15 cellular contexts compared by ENCODE assay signal in the genomic region with DNA sequence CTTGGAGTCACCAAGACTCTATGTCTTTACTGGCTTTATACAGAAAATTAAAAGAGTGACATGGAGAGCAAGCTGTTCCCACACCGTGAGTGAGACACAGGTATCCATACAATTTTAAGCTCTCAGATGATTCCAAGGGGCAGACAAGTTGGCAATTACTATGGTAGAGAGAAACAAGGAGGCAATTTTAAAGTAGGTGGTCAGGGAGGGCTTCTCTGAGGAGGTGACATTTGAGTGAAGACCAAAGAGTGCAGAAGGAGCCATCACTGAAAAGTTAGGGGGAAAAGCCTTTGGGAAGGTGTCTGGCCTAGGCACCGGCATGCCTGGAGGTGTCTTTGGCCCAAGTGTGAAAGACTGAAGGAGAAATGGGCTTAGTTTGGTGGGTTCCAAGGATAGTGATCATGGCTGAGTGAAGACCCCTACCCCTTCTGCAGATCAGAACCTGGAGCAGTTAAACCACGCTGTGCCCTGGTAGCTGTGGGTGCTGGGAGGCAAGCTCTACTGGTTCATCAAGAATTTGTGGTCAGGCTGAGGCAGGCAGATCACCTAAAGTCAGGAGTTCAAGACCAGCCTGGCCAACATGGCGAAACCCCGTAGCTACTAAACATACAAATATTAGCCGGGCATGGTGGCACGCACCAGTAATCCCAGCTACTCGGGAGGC. TPM values are rescaled to one million over a fixed set of nuclear protein-coding genes. Genes with fewer than 3 reads are reported as not detected.
A peak's percentile ranks its signal among the peaks of the same experiment; 100 is the strongest.
DNase-seq lines count a peak whose midpoint lies in the region; ATAC-seq and TF ChIP-seq lines count a peak whose summit lies in the region.
"Had no signal": no experiment of that assay in that cellular context is flagged by ENCODE, and none has a peak within 500 bp of the region (broad histone marks: within the 10 kb centered on the region; RNA-seq: fewer than 3 reads in every experiment).

No MANE protein-coding gene starts in this region.

- no peaks in the 10 kb centered on the region for H3K27me3 ChIP-seq in ACC112 (ENCODE audit: insufficient read depth, low read length)
- H3K27me3 ChIP-seq in CD4-positive, CD25-positive, alpha-beta regulatory T cell (ENCODE audit: control insufficient read depth, insufficient read depth, low read length) = no peaks in the 10 kb centered on the region
- H3K27me3 ChIP-seq in naive thymus-derived CD4-positive, alpha-beta T cell (ENCODE audit: control insufficient read depth in 2 of 2, insufficient read depth in 2 of 2, low read length in 2 of 2) = no peaks in the 10 kb centered on the region

- peaks cover 4% of the 10 kb centered on the region for H3K27me3 Mint-ChIP-seq in CD4-positive, CD25-positive, alpha-beta regulatory T cell
- no peaks in the 10 kb centered on the region for H3K27me3 Mint-ChIP-seq in activated T-helper 17 cell treated with anti-CD3 and anti-CD28 coated beads, Interleukin-2, amount 50 U/mL, for 72 hours
- no peaks in the 10 kb centered on the region for H3K27me3 Mint-ChIP-seq in naive thymus-derived CD4-positive, alpha-beta T cell

- peaks cover 16 to 58% (median 40%) of the 10 kb centered on the region in 4 donors for H3K4me1 Mint-ChIP-seq in CD4-positive, CD25-positive, alpha-beta regulatory T cell
- H3K4me1 Mint-ChIP-seq in activated T-helper 17 cell treated with anti-CD3 and anti-CD28 coated beads, Interleukin-2, amount 50 U/mL, for 72 hours = peaks cover 35% of the 10 kb centered on the region
- peaks cover 39 to 58% (median 46%) of the 10 kb centered on the region in 7 donors for H3K4me1 Mint-ChIP-seq in naive thymus-derived CD4-positive, alpha-beta T cell

- intact Hi-C loops in naive thymus-derived CD4-positive, alpha-beta T cell (cut with micrococcal nuclease) = loop anchor here (2.0 to 10.0 kb wide), 7 partner anchors 139 to 427 kb away; a partner anchor contains a TSS

- POLR2A ChIA-PET in naive thymus-derived CD4-positive, alpha-beta T cell (lab: Charles Lee) = interaction anchor here (0.6 to 15.1 kb wide), 12 partner anchors 9 to 363 kb away, joined by 3 to 338 read pairs (median 5); a partner anchor contains a TSS

- peaks cover 0 to 2% (median 0%) of the 10 kb centered on the region in 7 donors for H3K9me3 Mint-ChIP-seq in CD4-positive, CD25-positive, alpha-beta regulatory T cell
- no peaks in the 10 kb centered on the region for H3K9me3 Mint-ChIP-seq in activated T-helper 17 cell treated with anti-CD3 and anti-CD28 coated beads, Interleukin-2, amount 50 U/mL, for 72 hours
- no peaks in the 10 kb centered on the region for H3K9me3 Mint-ChIP-seq in naive thymus-derived CD4-positive, alpha-beta T cell

- no peaks in the 10 kb centered on the region for H3K9me3 ChIP-seq in CD4-positive, CD25-positive, alpha-beta regulatory T cell (ENCODE audit: control insufficient read depth in 2 of 2, low read length in 2 of 2)
- H3K9me3 ChIP-seq in naive thymus-derived CD4-positive, alpha-beta T cell (ENCODE audit: control insufficient read depth in 2 of 3, low read length in 3 of 3) = no peaks in the 10 kb centered on the region

- peaks cover 9% of the 10 kb centered on the region; the same call in 1 of the 2 replicates for H3K36me3 ChIP-seq in ACC112 (ENCODE audit: insufficient read depth, low read length)
- peaks cover 3% of the 10 kb centered on the region for H3K36me3 ChIP-seq in CD4-positive, CD25-positive, alpha-beta regulatory T cell (ENCODE audit: control insufficient read depth, insufficient read depth, low read length)
- peaks cover 0 to 6% (median 0%) of the 10 kb centered on the region in 3 experiments for H3K36me3 ChIP-seq in naive thymus-derived CD4-positive, alpha-beta T cell (ENCODE audit: control insufficient read depth in 2 of 3, insufficient read depth in 3 of 3, low read length in 3 of 3)

- peak overlapping the region; percentile 87 to 99 (median 95) for H3K27ac Mint-ChIP-seq in CD4-positive, CD25-positive, alpha-beta regulatory T cell
- peak overlapping the region; percentile 50 for H3K27ac Mint-ChIP-seq in activated T-helper 17 cell treated with anti-CD3 and anti-CD28 coated beads, Interleukin-2, amount 50 U/mL, for 72 hours
- H3K27ac Mint-ChIP-seq in naive thymus-derived CD4-positive, alpha-beta T cell = peak overlapping the region; percentile 95 to 99 (median 98)
- H3K27ac Mint-ChIP-seq: progenitor cell of endocrine pancreas had no signal

- no peak for TF ChIP-seq POLR2A in erythroblast (IDR thresholded peaks at IDR 0.05; ENCODE audit: low read length)

- no peak overlapping the region for H2AFZ ChIP-seq in ACC112 (ENCODE audit: low read length, unreplicated experiment)

- DNase-seq in CD4-positive, CD25-positive, alpha-beta regulatory T cell = no peak
- no peak for DNase-seq in naive thymus-derived CD4-positive, alpha-beta T cell
- DNase-seq in epidermal melanocyte (ENCODE audit: insufficient read length, low spot score) = no peak
- DNase-seq in GM10266 (ENCODE audit: extremely low spot score) = no peak
- no peak for DNase-seq in erythroblast (lab: John Stamatoyannopoulos, UW)
- DNase-seq: AML-193, DMS79 treated with DMSO at 0.1 percent for 48 hours, left cardiac atrium, SIG-M5, T1000 had no signal

- peak overlapping the region; percentile 72 to 94 (median 84) for H3K4me3 Mint-ChIP-seq in CD4-positive, CD25-positive, alpha-beta regulatory T cell
- peak overlapping the region; percentile 80 for H3K4me3 Mint-ChIP-seq in activated T-helper 17 cell treated with anti-CD3 and anti-CD28 coated beads, Interleukin-2, amount 50 U/mL, for 72 hours
- H3K4me3 Mint-ChIP-seq in naive thymus-derived CD4-positive, alpha-beta T cell = peak overlapping the region; percentile 33 to 96 (median 87)

- CTCF ChIA-PET in naive thymus-derived CD4-positive, alpha-beta T cell (lab: Charles Lee) = interaction anchor here (0.6 to 13.0 kb wide), 11 partner anchors 8 to 616 kb away, joined by 3 to 378 read pairs (median 6); a partner anchor contains a TSS

- TF ChIP-seq CTCF in GM10266 (IDR thresholded peaks at IDR 0.05; ENCODE audit: control insufficient read depth, insufficient read depth, low read depth, missing control alignments) = no peak

- H3K4me1 ChIP-seq in ACC112 (ENCODE audit: control insufficient read depth, insufficient read depth, low read length, unreplicated experiment) = peaks cover 50% of the 10 kb centered on the region
- H3K4me1 ChIP-seq in CD4-positive, CD25-positive, alpha-beta regulatory T cell (ENCODE audit: control insufficient read depth, insufficient read depth, low read length, poor library complexity, severe bottlenecking) = peaks cover 45% of the 10 kb centered on the region
- H3K4me1 ChIP-seq in naive thymus-derived CD4-positive, alpha-beta T cell (ENCODE audit: control insufficient read depth in 2 of 2, insufficient read depth in 2 of 2, low read length in 2 of 2) = peaks cover 38 to 46% of the 10 kb centered on the region in 2 donors

- no peak for ATAC-seq in CD4-positive, CD25-positive, alpha-beta regulatory T cell (ENCODE audit: low read depth in 2 of 2)
- ATAC-seq in activated T-helper 17 cell treated with anti-CD3 and anti-CD28 coated beads, Interleukin-2, amount 50 U/mL, for 72 hours (replicated peaks) = no peak
- ATAC-seq in naive thymus-derived CD4-positive, alpha-beta T cell = no peak
- no peak for ATAC-seq in GM18517 (IDR thresholded peaks at IDR 0.05; ENCODE audit: unreplicated experiment)
- ATAC-seq: left cardiac atrium had no signal

- H3K36me3 Mint-ChIP-seq in CD4-positive, CD25-positive, alpha-beta regulatory T cell = peaks cover 11% of the 10 kb centered on the region
- H3K36me3 Mint-ChIP-seq in activated T-helper 17 cell treated with anti-CD3 and anti-CD28 coated beads, Interleukin-2, amount 50 U/mL, for 72 hours (ENCODE audit: low read depth) = no peaks in the 10 kb centered on the region
- peaks cover 4 to 15% (median 5%) of the 10 kb centered on the region in 5 donors for H3K36me3 Mint-ChIP-seq in naive thymus-derived CD4-positive, alpha-beta T cell

- H3K27ac ChIP-seq in ACC112 (ENCODE audit: low read depth, low read length) = peak overlapping the region; percentile 3; the same call in 1 of the 2 replicates
- H3K27ac ChIP-seq in CD4-positive, CD25-positive, alpha-beta regulatory T cell (ENCODE audit: insufficient read depth, low read length, poor library complexity, severe bottlenecking) = peak overlapping the region; percentile 92
- peak overlapping the region; percentile 89 for H3K27ac ChIP-seq in naive thymus-derived CD4-positive, alpha-beta T cell (ENCODE audit: low read depth, low read length)

- H3K79me2 ChIP-seq in ACC112 (ENCODE audit: control insufficient read depth, insufficient read depth, low read length, unreplicated experiment) = no peaks in the 10 kb centered on the region

- no peak overlapping the region for H3K4me3 ChIP-seq in ACC112 (ENCODE audit: low read depth, low read length)
- no peak overlapping the region for H3K4me3 ChIP-seq in CD4-positive, CD25-positive, alpha-beta regulatory T cell (ENCODE audit: low read depth, low read length)
- H3K4me3 ChIP-seq in naive thymus-derived CD4-positive, alpha-beta T cell (ENCODE audit: low read length) = no peak overlapping the region

RNA-seq across cellular contexts. Expression of a gene that starts 10.4 kb away (rescaled TPM):
- 49.7 TPM for total RNA-seq in CD4-positive, CD25-positive, alpha-beta regulatory T cell
- 100 to 1,000 TPM; 152 to 199 (median 181) TPM for polyA plus RNA-seq in CD4-positive, CD25-positive, alpha-beta regulatory T cell
- 10 to 100 TPM; 32.3 to 43.7 TPM for total RNA-seq in activated T-helper 17 cell treated with anti-CD3 and anti-CD28 coated beads, Interleukin-2, amount 50 U/mL, for 72 hours
- 100 to 1,000 TPM in 1 of 5 experiments, 10 to 100 TPM in 4; 24.7 to 266 (median 33.2) TPM for total RNA-seq in naive thymus-derived CD4-positive, alpha-beta T cell
- polyA plus RNA-seq in naive thymus-derived CD4-positive, alpha-beta T cell = 100 to 1,000 TPM; 166 to 186 TPM

RNA-seq across cellular contexts. Expression of a gene that starts 26.6 kb away (rescaled TPM):
- 0.15 TPM for total RNA-seq in CD4-positive, CD25-positive, alpha-beta regulatory T cell
- polyA plus RNA-seq in CD4-positive, CD25-positive, alpha-beta regulatory T cell = under 1 TPM; 0.20 to 0.87 (median 0.33) TPM
- total RNA-seq in activated T-helper 17 cell treated with anti-CD3 and anti-CD28 coated beads, Interleukin-2, amount 50 U/mL, for 72 hours = 1 to 10 TPM in 1 of 2 donors, not detected in 1; 1.2 TPM
- 100 to 1,000 TPM in 1 of 5 experiments, 10 to 100 TPM in 1, 1 to 10 TPM in 2, under 1 TPM in 1; 0.15 to 246 (median 1.9) TPM for total RNA-seq in naive thymus-derived CD4-positive, alpha-beta T cell
- under 1 TPM; 0.70 to 0.72 TPM for polyA plus RNA-seq in naive thymus-derived CD4-positive, alpha-beta T cell
- total RNA-seq: LHCN-M2, progenitor cell of endocrine pancreas had no signal

RNA-seq across cellular contexts. Expression of a gene that starts 57.6 kb away (rescaled TPM):
- 26.2 TPM for total RNA-seq in CD4-positive, CD25-positive, alpha-beta regulatory T cell
- 1 to 10 TPM in 1 of 4 donors, under 1 TPM in 3; 0.07 to 1.4 (median 0.50) TPM for polyA plus RNA-seq in CD4-positive, CD25-positive, alpha-beta regulatory T cell
- 10 to 100 TPM; 13.3 to 22.3 TPM for total RNA-seq in activated T-helper 17 cell treated with anti-CD3 and anti-CD28 coated beads, Interleukin-2, amount 50 U/mL, for 72 hours
- total RNA-seq in naive thymus-derived CD4-positive, alpha-beta T cell = 10 to 100 TPM; 18.4 to 38.8 (median 21.3) TPM
- polyA plus RNA-seq in naive thymus-derived CD4-positive, alpha-beta T cell = 1 to 10 TPM in 1 of 2 donors, under 1 TPM in 1; 0.90 to 2.0 TPM

Comparison
In these comparisons a context has a peak if more than half of its experiments do, and no peak if none do; other contexts are left out.
1. H3K27ac ChIP-seq: peak in every context shown above with its lines; median percentile 92 in CD4-positive, CD25-positive, alpha-beta regulatory T cell; 89 in naive thymus-derived CD4-positive, alpha-beta T cell; 3 in ACC112.